23 cellular contexts compared by ENCODE assay signal in the genomic region with DNA sequence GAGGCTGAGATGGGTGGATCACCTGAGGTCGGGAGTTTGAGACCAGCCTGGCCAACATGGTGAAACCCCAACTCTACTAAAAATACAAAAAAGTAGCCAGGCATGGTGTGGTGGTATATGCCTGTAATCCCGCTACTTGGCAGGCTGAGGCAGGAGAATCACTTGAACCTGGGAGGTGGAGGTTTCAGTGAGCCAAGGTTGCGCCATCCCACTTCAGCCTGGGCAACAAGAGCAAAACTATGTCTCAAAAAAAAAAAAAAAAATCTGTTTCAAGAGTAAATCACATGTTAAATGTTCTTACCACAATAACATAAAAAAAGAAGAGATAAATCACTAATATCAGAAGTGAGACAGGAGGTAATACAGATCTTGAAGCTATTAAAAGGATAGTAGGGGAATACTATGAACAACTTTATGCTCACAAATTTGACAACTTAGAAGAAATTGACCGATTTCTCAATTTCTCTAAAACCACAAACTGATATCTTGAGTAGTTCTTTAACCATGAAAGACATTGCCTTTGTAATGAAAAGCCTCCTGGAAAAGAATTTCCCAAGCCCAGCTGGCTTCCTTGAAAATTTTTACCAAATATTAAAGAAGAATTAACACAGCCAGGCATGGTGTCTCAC. TPM values are rescaled to one million over a fixed set of nuclear protein-coding genes. Genes with fewer than 3 reads are reported as not detected.
DNase-seq lines count a peak whose midpoint lies in the region; TF ChIP-seq lines count a peak whose summit lies in the region.
"Had no signal": no experiment of that assay in that cellular context is flagged by ENCODE, and none has a peak within 500 bp of the region (broad histone marks: within the 10 kb centered on the region; RNA-seq: fewer than 3 reads in every experiment).

No MANE protein-coding gene starts in this region.

- TF ChIP-seq CTCF in HL-60 (IDR thresholded peaks at IDR 0.05; ENCODE audit: insufficient read depth, low read length) (no peak), fibroblast of pulmonary artery (IDR thresholded peaks at IDR 0.05; ENCODE audit: low read length, missing control alignments) (no peak), spleen (IDR thresholded peaks at IDR 0.05 in 8 of 11, conservative IDR thresholded peaks at IDR 0.05 in 3 of 11) (no peak)

- 61 to 81% (median 68%) methylated on average over 4 of the region's 4 CpGs for WGBS in spleen, 5 donors

- no peak for TF ChIP-seq POLR2A in spleen (IDR thresholded peaks at IDR 0.05)
- no peak for TF ChIP-seq POLR2A in erythroblast (IDR thresholded peaks at IDR 0.05; ENCODE audit: low read length)

- no peaks in the 10 kb centered on the region for H3K9me3 ChIP-seq in spleen
- H3K9me3 ChIP-seq: prostate gland, thoracic aorta had no signal

- H3K27ac ChIP-seq in HL-60 (replicated peaks) (peak overlapping the region; percentile 69), spleen (peak overlapping the region in 1 of 8 donors; percentile 15)
- H3K27ac ChIP-seq: coronary artery, GM23248, prostate gland, thoracic aorta had no signal

- intact Hi-C loops in posterior vena cava (cut with DNase I), result no loop called here
- intact Hi-C loops in spleen (cut with DNase I; ENCODE audit: low total_unique reads), result no loop called here

- H3K4me3 ChIP-seq in HL-60 (replicated peaks; ENCODE audit: insufficient read depth, low read length) (no peak overlapping the region), fibroblast of pulmonary artery (replicated peaks; ENCODE audit: low read depth, low read length) (no peak overlapping the region), spleen (no peak overlapping the region)
- H3K4me3 ChIP-seq: coronary artery, GM23248, prostate gland, skin epidermis, thoracic aorta had no signal

- H3K4me1 ChIP-seq in spleen, result peaks cover 2 to 66% (median 22%) of the 10 kb centered on the region in 6 donors
- H3K4me1 ChIP-seq: prostate gland had no signal

- peaks cover 0 to 6% (median 0%) of the 10 kb centered on the region in 6 donors for H3K36me3 ChIP-seq in spleen
- H3K36me3 ChIP-seq: prostate gland, thoracic aorta had no signal

- DNase-seq in HL-60 (ENCODE audit: low read depth in 1 of 2, low spot score in 1 of 2) (peak; percentile 53 to 84), OCI-M1 (lab: John Stamatoyannopoulos, UW) (peak; percentile 27), fibroblast of pulmonary artery (ENCODE audit: low read depth) (peak; percentile 39), posterior vena cava (ENCODE audit: low spot score) (peak; percentile 29), spleen (no peak), erythroblast (lab: John Stamatoyannopoulos, UW) (no peak), retina (no peak)
- DNase-seq: activated CD4-positive, CD25-positive, alpha-beta regulatory T cell treated with anti-CD3 and anti-CD28 coated beads, Interleukin-2, amount 50 U/mL, for 72 hours; activated CD8-positive, alpha-beta T cell treated with anti-CD3 and anti-CD28 coated beads, Interleukin-2, amount 10 ng/mL, durations not matched to agents 7 days and 5 days; activated naive CD4-positive, alpha-beta T cell; activated T-cell treated with anti-CD3 and anti-CD28 coated beads, Interleukin-2, amount 50 U/mL, for 1 hour; amniotic stem cell; DMS79; GM23248; head of caudate nucleus; Karpas-422; NCI-H2107; stimulated activated CD4-positive, alpha-beta T cell treated with anti-CD3 and anti-CD28 coated beads, Interleukin-2, amount 100 ng/mL, for 24 hours; stimulated activated naive CD4-positive, alpha-beta T cell had no signal

- no peaks in the 10 kb centered on the region for H3K27me3 ChIP-seq in HL-60 (ENCODE audit: insufficient read depth, poor library complexity, severe bottlenecking)
- H3K27me3 ChIP-seq in spleen (replicated peaks in 1 of 7), result no peaks in the 10 kb centered on the region

RNA-seq across cellular contexts. Expression of a gene that starts 37.7 kb away (rescaled TPM):
- 10 to 100 TPM; 27.9 to 31.8 TPM for total RNA-seq in posterior vena cava
- total RNA-seq in spleen, result 10 to 100 TPM; 53.9 to 80.8 (median 63.2) TPM
- 10 to 100 TPM; 12.7 to 15.7 (median 13.1) TPM for polyA plus RNA-seq in spleen

RNA-seq across cellular contexts. Expression of a gene that starts 41.3 kb away (rescaled TPM):
- 10 to 100 TPM; 21.2 to 31.1 TPM for total RNA-seq in posterior vena cava
- 10 to 100 TPM; 27.3 to 90.9 (median 29.9) TPM for total RNA-seq in spleen
- polyA plus RNA-seq in spleen, result 10 to 100 TPM in 2 of 3 donors, 1 to 10 TPM in 1; 8.3 to 14.3 (median 10.8) TPM

Comparison
In these comparisons a context has a peak if more than half of its experiments do, and no peak if none do; other contexts are left out.
1. DNase-seq: peak in HL-60 (2 of 2), OCI-M1 (single experiment), fibroblast of pulmonary artery (single experiment) and posterior vena cava (single experiment); none in spleen (single experiment), erythroblast (0 of 2) and retina (single experiment).